Comparison of ENCODE assay signal across 15 cellular contexts in genomic region chr11:6856871-6857270, GRCh38. TPM values are rescaled to one million over a fixed set of nuclear protein-coding genes. Genes with fewer than 3 reads are reported as not detected.
DNase-seq lines count a peak whose midpoint lies in the region; ATAC-seq and TF ChIP-seq lines count a peak whose summit lies in the region.
"Had no signal": no experiment of that assay in that cellular context is flagged by ENCODE, and none has a peak within 500 bp of the region (broad histone marks: within the 10 kb centered on the region; RNA-seq: fewer than 3 reads in every experiment).

No MANE protein-coding gene starts in this region.

- no TSS peak for BruUV-seq in MCF 10A (replicated peaks; lab: Mats Ljungman, UMichigan)
- BruUV-seq in A673 (replicated peaks; lab: Mats Ljungman, UMichigan): no TSS peak

- H3K4me3 ChIP-seq in breast epithelium: no peak overlapping the region
- no peak overlapping the region for H3K4me3 ChIP-seq in A673 (ENCODE audit: low read depth, low read length, poor library complexity, severe bottlenecking)
- H3K4me3 ChIP-seq: colonic mucosa, heart right ventricle had no signal

- no peak overlapping the region for H3K4me3 Mint-ChIP-seq in MCF 10A (ENCODE audit: unreplicated experiment)
- H3K4me3 Mint-ChIP-seq: activated naive CD4-positive, alpha-beta T cell treated with anti-CD3 and anti-CD28 coated beads for 36 hours; memory B cell; WTC11 had no signal

- CTCF ChIA-PET in MCF 10A (lab: Yijun Ruan, JAX) (interaction anchor here (0.6 to 1.4 kb wide), 2 partner anchors 45 to 81 kb away, joined by 3 to 8 read pairs; no protein-coding TSS in a partner anchor), A673 (lab: Charles Lee) (no interaction called here)

- TF ChIP-seq CTCF in MCF 10A (IDR thresholded peaks at IDR 0.05; ENCODE audit: unreplicated experiment): no peak
- TF ChIP-seq CTCF in breast epithelium (IDR thresholded peaks at IDR 0.05): no peak
- no peak for TF ChIP-seq CTCF in A673 (conservative IDR thresholded peaks at IDR 0.05; ENCODE audit: low read depth, low read length)

- H3K4me1 ChIP-seq in breast epithelium (no peaks in the 10 kb centered on the region), A673 (ENCODE audit: insufficient read depth, low read length, poor library complexity, severe bottlenecking) (no peaks in the 10 kb centered on the region)
- H3K4me1 ChIP-seq: colonic mucosa, heart right ventricle had no signal

- peak; percentile 88 for ATAC-seq in HG02852 (IDR thresholded peaks at IDR 0.05; ENCODE audit: unreplicated experiment)
- peak; percentile 49 for ATAC-seq in stimulated activated naive CD8-positive, alpha-beta T cell treated with anti-CD3 and anti-CD28 coated beads, Interleukin-15, Interleukin-2, amounts not matched to agents 100 U/mL and 50 U/mL, for 24 hours
- ATAC-seq in HG02840 (IDR thresholded peaks at IDR 0.05; ENCODE audit: low FRiP score, unreplicated experiment): no peak
- ATAC-seq: heart right ventricle, WTC11 had no signal

- H3K9me3 ChIP-seq in breast epithelium (peaks cover 0 to 5% of the 10 kb centered on the region in 2 donors), A673 (ENCODE audit: low read depth, low read length, poor library complexity, severe bottlenecking) (no peaks in the 10 kb centered on the region)
- H3K9me3 ChIP-seq: colonic mucosa had no signal

- H3K27ac ChIP-seq in breast epithelium (no peak overlapping the region), A673 (ENCODE audit: low read depth, low read length, poor library complexity, severe bottlenecking) (no peak overlapping the region)
- H3K27ac ChIP-seq: colonic mucosa, heart right ventricle had no signal

- H3K36me3 ChIP-seq in breast epithelium (no peaks in the 10 kb centered on the region), A673 (ENCODE audit: insufficient read depth, low read length, poor library complexity, severe bottlenecking) (no peaks in the 10 kb centered on the region)
- H3K36me3 ChIP-seq: colonic mucosa, heart right ventricle had no signal

- DNase-seq in MCF 10A (ENCODE audit: unreplicated experiment) (peak; percentile 5), breast epithelium (ENCODE audit: low spot score in 2 of 2) (no peak), RKO (ENCODE audit: low spot score) (peak; percentile 71), NCI-H1436 (lab: John Stamatoyannopoulos, UW) (no peak), A673 (ENCODE audit: low spot score) (no peak)
- DNase-seq in stimulated activated naive CD8-positive, alpha-beta T cell treated with anti-CD3 and anti-CD28 coated beads, Interleukin-15, Interleukin-2, amounts not matched to agents 100 U/mL and 50 U/mL, for 24 hours: no peak
- DNase-seq: activated naive CD4-positive, alpha-beta T cell treated with anti-CD3 and anti-CD28 coated beads for 36 hours; colonic mucosa; heart right ventricle; SHP77 had no signal

- H3K36me3 Mint-ChIP-seq in MCF 10A (ENCODE audit: insufficient read depth, unreplicated experiment): no peaks in the 10 kb centered on the region

- intact Hi-C loops in MCF 10A (cut with micrococcal nuclease): no loop called here
- intact Hi-C loops in breast epithelium (cut with DNase I; ENCODE audit: low total_unique reads): no loop called here
- intact Hi-C loops in A673 (cut with micrococcal nuclease; ENCODE audit: unreplicated experiment): no loop called here

- POLR2A ChIA-PET in MCF 10A (lab: Yijun Ruan, JAX) (no interaction called here), A673 (lab: Charles Lee; ENCODE audit: low non-redundant PET) (no interaction called here)

- H3K27ac Mint-ChIP-seq in MCF 10A (ENCODE audit: low read depth, unreplicated experiment): no peak overlapping the region
- H3K27ac Mint-ChIP-seq: activated naive CD4-positive, alpha-beta T cell treated with anti-CD3 and anti-CD28 coated beads for 36 hours; memory B cell; WTC11 had no signal

- H3K27me3 ChIP-seq in breast epithelium (no peaks in the 10 kb centered on the region), A673 (replicated peaks; ENCODE audit: insufficient read depth, low read depth, low read length, poor library complexity) (no peaks in the 10 kb centered on the region)
- H3K27me3 ChIP-seq: colonic mucosa, heart right ventricle had no signal

- no peaks in the 10 kb centered on the region for H3K9me3 Mint-ChIP-seq in MCF 10A (ENCODE audit: unreplicated experiment)

- peaks cover 15% of the 10 kb centered on the region for H3K4me1 Mint-ChIP-seq in MCF 10A (ENCODE audit: insufficient read depth, unreplicated experiment)

- TF ChIP-seq POLR2A in breast epithelium (IDR thresholded peaks at IDR 0.05): no peak

- no peaks in the 10 kb centered on the region for H3K27me3 Mint-ChIP-seq in MCF 10A (ENCODE audit: insufficient read depth, unreplicated experiment)

RNA-seq across cellular contexts. Expression of gene OR10A2, which starts 6.0 kb away (rescaled TPM):
- not detected in 2 replicates for total RNA-seq in MCF 10A (2022)
- not detected for total RNA-seq in breast epithelium
- not detected in 2 replicates for total RNA-seq in A673 (2021)
- total RNA-seq: activated naive CD4-positive, alpha-beta T cell treated with anti-CD3 and anti-CD28 coated beads for 36 hours; colonic mucosa; heart right ventricle; posterior vena cava; WTC11 had no signal

RNA-seq across cellular contexts. Expression of gene OR10A5, which starts 11.4 kb away (rescaled TPM):
- total RNA-seq in MCF 10A (2022) (not detected in 2 replicates), breast epithelium (not detected), A673 (2021) (not detected in 2 replicates)
- total RNA-seq: activated naive CD4-positive, alpha-beta T cell treated with anti-CD3 and anti-CD28 coated beads for 36 hours; colonic mucosa; heart right ventricle; posterior vena cava; WTC11 had no signal

RNA-seq across cellular contexts. Expression of gene OR10A4, which starts 19.6 kb away (rescaled TPM):
- total RNA-seq in MCF 10A (2022) (not detected in 2 replicates), breast epithelium (not detected), A673 (2021) (not detected in 2 replicates)
- total RNA-seq: activated naive CD4-positive, alpha-beta T cell treated with anti-CD3 and anti-CD28 coated beads for 36 hours; colonic mucosa; heart right ventricle; posterior vena cava; WTC11 had no signal

RNA-seq across cellular contexts. Expression of gene OR2D2, which starts 35.4 kb away (rescaled TPM):
- 0.37 and 0.56 TPM in 2 replicates for total RNA-seq in MCF 10A (2022)
- total RNA-seq in breast epithelium: under 1 TPM in 2 of 3 donors, not detected in 1; 0.44 to 0.66 TPM
- not detected in 2 replicates for total RNA-seq in A673 (2021)
- total RNA-seq: activated naive CD4-positive, alpha-beta T cell treated with anti-CD3 and anti-CD28 coated beads for 36 hours; heart right ventricle; posterior vena cava had no signal

RNA-seq across cellular contexts. Expression of gene OR6A2, which starts 57.4 kb away (rescaled TPM):
- total RNA-seq in MCF 10A (2022): 0.17 and 0.28 TPM in 2 replicates
- total RNA-seq in breast epithelium: 1 to 10 TPM in 1 of 3 donors, under 1 TPM in 2; 0.16 to 1.2 (median 0.33) TPM
- not detected in 2 replicates for total RNA-seq in A673 (2021)
- total RNA-seq: heart right ventricle had no signal

Comparison
In these comparisons a context has a peak if more than half of its experiments do, and no peak if none do; other contexts are left out.
1. DNase-seq: peak in MCF 10A (single experiment) and RKO (single experiment); none in breast epithelium (0 of 2), stimulated activated naive CD8-positive, alpha-beta T cell treated with anti-CD3 and anti-CD28 coated beads, Interleukin-15, Interleukin-2, amounts not matched to agents 100 U/mL and 50 U/mL, for 24 hours (single experiment), NCI-H1436 (single experiment) and A673 (single experiment).